Comparison of ENCODE assay signal across 1 cellular context in the genomic region with DNA sequence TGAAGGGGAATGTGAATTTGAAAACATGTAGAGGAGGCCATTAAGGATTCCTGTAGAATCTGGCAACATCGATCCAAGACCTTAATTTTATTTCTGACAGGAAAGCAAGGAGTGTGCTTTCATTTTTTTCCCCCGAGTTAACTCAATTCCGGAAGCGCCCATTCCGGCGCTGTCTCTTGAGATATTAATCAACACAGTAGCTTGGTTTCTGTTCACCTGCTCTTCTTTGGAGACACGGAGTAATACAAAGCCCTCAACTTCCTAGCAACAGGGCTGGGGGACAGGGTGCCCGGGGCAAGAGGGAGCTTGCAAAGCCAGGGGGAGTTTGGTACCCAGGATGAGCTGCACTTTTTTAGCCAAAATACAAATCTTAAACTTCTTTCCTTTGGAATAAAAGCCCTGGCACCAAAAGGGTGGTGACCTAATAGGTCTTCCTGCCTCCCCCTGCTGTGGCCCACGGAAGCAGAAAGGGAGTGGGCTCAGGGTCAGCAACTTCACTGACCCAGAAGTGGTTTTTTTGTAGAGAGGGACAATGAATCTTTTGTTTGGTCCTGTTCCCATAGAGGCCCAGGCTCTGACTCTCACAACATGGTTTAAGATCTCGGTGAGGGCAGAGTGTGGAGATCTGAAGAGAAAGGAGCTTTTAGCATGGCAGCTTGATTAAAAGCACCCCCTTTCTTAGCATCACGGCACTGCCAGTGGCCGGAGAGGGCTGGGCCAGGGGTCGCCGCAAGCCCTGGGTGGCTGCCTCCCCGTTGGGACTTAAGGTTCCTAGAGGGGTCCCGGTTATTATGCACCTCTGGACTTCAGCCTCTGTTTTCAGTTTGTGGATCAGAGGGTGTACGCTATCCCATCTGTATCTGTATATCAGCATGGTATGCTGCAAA.
TF ChIP-seq lines count a peak whose summit lies in the region.

No MANE protein-coding gene starts in this region.

TF ChIP-seq in GM12878, 131 proteins besides CTCF, POLR2A, EP300 and RAD21 (continued from another document):
- TF ChIP-seq, protein P1, sequence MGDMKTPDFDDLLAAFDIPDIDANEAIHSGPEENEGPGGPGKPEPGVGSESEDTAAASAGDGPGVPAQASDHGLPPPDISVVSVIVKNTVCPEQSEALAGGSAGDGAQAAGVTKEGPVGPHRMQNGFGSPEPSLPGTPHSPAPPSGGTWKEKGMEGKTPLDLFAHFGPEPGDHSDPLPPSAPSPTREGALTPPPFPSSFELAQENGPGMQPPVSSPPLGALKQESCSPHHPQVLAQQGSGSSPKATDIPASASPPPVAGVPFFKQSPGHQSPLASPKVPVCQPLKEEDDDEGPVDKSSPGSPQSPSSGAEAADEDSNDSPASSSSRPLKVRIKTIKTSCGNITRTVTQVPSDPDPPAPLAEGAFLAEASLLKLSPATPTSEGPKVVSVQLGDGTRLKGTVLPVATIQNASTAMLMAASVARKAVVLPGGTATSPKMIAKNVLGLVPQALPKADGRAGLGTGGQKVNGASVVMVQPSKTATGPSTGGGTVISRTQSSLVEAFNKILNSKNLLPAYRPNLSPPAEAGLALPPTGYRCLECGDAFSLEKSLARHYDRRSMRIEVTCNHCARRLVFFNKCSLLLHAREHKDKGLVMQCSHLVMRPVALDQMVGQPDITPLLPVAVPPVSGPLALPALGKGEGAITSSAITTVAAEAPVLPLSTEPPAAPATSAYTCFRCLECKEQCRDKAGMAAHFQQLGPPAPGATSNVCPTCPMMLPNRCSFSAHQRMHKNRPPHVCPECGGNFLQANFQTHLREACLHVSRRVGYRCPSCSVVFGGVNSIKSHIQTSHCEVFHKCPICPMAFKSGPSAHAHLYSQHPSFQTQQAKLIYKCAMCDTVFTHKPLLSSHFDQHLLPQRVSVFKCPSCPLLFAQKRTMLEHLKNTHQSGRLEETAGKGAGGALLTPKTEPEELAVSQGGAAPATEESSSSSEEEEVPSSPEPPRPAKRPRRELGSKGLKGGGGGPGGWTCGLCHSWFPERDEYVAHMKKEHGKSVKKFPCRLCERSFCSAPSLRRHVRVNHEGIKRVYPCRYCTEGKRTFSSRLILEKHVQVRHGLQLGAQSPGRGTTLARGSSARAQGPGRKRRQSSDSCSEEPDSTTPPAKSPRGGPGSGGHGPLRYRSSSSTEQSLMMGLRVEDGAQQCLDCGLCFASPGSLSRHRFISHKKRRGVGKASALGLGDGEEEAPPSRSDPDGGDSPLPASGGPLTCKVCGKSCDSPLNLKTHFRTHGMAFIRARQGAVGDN (IDR thresholded peaks at IDR 0.05): 0 out of 2 replicates have a peak, but pooled peaks have one; percentile 31
- TF ChIP-seq KDM1A (IDR thresholded peaks at IDR 0.05; ENCODE audit: borderline replicate concordance) (no peak), IRF4 (IDR thresholded peaks at IDR 0.05; ENCODE audit: low read depth, low read length) (no peak), ZSCAN29 (IDR thresholded peaks at IDR 0.05) (no peak), ATF7 (IDR thresholded peaks at IDR 0.05; ENCODE audit: low read depth) (0 out of 2 replicates have a peak, but pooled peaks have one; percentile 20), PAX8 (IDR thresholded peaks at IDR 0.05) (no peak), NFIC (IDR thresholded peaks at IDR 0.05; ENCODE audit: low read depth, low read length) (no peak)
- TF ChIP-seq, protein P2, sequence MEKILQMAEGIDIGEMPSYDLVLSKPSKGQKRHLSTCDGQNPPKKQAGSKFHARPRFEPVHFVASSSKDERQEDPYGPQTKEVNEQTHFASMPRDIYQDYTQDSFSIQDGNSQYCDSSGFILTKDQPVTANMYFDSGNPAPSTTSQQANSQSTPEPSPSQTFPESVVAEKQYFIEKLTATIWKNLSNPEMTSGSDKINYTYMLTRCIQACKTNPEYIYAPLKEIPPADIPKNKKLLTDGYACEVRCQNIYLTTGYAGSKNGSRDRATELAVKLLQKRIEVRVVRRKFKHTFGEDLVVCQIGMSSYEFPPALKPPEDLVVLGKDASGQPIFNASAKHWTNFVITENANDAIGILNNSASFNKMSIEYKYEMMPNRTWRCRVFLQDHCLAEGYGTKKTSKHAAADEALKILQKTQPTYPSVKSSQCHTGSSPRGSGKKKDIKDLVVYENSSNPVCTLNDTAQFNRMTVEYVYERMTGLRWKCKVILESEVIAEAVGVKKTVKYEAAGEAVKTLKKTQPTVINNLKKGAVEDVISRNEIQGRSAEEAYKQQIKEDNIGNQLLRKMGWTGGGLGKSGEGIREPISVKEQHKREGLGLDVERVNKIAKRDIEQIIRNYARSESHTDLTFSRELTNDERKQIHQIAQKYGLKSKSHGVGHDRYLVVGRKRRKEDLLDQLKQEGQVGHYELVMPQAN (conservative IDR thresholded peaks at IDR 0.05): no peak
- TF ChIP-seq, protein P3, sequence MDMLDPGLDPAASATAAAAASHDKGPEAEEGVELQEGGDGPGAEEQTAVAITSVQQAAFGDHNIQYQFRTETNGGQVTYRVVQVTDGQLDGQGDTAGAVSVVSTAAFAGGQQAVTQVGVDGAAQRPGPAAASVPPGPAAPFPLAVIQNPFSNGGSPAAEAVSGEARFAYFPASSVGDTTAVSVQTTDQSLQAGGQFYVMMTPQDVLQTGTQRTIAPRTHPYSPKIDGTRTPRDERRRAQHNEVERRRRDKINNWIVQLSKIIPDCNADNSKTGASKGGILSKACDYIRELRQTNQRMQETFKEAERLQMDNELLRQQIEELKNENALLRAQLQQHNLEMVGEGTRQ (IDR thresholded peaks at IDR 0.05; ENCODE audit: borderline replicate concordance, low read depth, low read length): no peak
